In genomic region chr2:216081487-216082387, GRCh38 we compare ENCODE assay signal across 8 cellular contexts. TPM values are rescaled to one million over a fixed set of nuclear protein-coding genes. Genes with fewer than 3 reads are reported as not detected.
DNase-seq lines count a peak whose midpoint lies in the region; ATAC-seq and TF ChIP-seq lines count a peak whose summit lies in the region.

Gene PECR, minus strand, starts transcription at chr2:216081809. Its CDS starts 68 bp downstream, at chr2:216081741.
Gene TMEM169, plus strand, starts transcription at chr2:216081919. Its CDS starts 14,045 bp downstream, at chr2:216095964.

- in situ Hi-C loops in GM18951 (cut with MboI; ENCODE audit: low sequenced_read_pairs, unreplicated experiment) = no loop called here

- TF ChIP-seq CTCF in AG09309 (IDR thresholded peaks at IDR 0.05; ENCODE audit: control insufficient read depth, insufficient read depth, low read depth, low read length, missing control alignments) (no peak), colonic mucosa (IDR thresholded peaks at IDR 0.05) (no peak), left lung (IDR thresholded peaks at IDR 0.05) (no peak)

- no peaks in the 10 kb centered on the region for H3K9me3 ChIP-seq in colonic mucosa
- no peaks in the 10 kb centered on the region for H3K9me3 ChIP-seq in left lung

- H3K4me1 ChIP-seq in colonic mucosa (peaks cover 3% of the 10 kb centered on the region), left lung (peaks cover 0 to 46% of the 10 kb centered on the region in 2 donors)

- TF ChIP-seq POLR2A in GM18951 (IDR thresholded peaks at IDR 0.05; ENCODE audit: extremely low read depth, insufficient read depth, insufficient read length) = peak; percentile 87

- intact Hi-C loops in colonic mucosa (cut with DNase I) (loop anchor here (2.0 kb wide), 1 partner anchor 25 kb away; no protein-coding TSS in a partner anchor), left lung (cut with DNase I) (no loop called here)

- H3K27me3 ChIP-seq in colonic mucosa (no peaks in the 10 kb centered on the region), left lung (no peaks in the 10 kb centered on the region)

- H3K4me3 ChIP-seq in AG09309 (ENCODE audit: control insufficient read depth, low read depth, low read length) = peak within 1 kb of the TSS; percentile 90
- peak within 1 kb of the TSS; percentile 76 for H3K4me3 ChIP-seq in colonic mucosa
- H3K4me3 ChIP-seq in left lung = peak within 1 kb of the TSS; percentile 55 to 63

- DNase-seq in AG09309 (ENCODE audit: low read depth) (no peak), NCI-H446 (lab: John Stamatoyannopoulos, UW) (peak; percentile 6 to 80), colonic mucosa (peak; percentile 92), left lung (peak; percentile 89 to 98)
- peak; percentile 82 for DNase-seq in activated CD4-positive, alpha-beta T cell treated with anti-CD3 and anti-CD28 coated beads for 48 hours
- peak; percentile 56 for DNase-seq in stimulated activated CD4-positive, alpha-beta T cell treated with anti-CD3 and anti-CD28 coated beads, Interleukin-2, amount 100 ng/mL, for 4 hours (ENCODE audit: low read depth)

- peak; percentile 88 for ATAC-seq in HG03135 (IDR thresholded peaks at IDR 0.05; ENCODE audit: unreplicated experiment)
- peak; percentile 99 for ATAC-seq in left lung

- H3K27ac ChIP-seq in colonic mucosa = no peak within 1 kb of the TSS
- H3K27ac ChIP-seq in left lung = peak within 1 kb of the TSS in 1 of 2 donors; percentile 81

- no peaks in the 10 kb centered on the region for H3K36me3 ChIP-seq in colonic mucosa
- H3K36me3 ChIP-seq in left lung = no peaks in the 10 kb centered on the region

- peak within 1 kb of the TSS; percentile 80 to 85 for H3K9ac ChIP-seq in colonic mucosa (ENCODE audit: low read depth in 2 of 2, low read length in 2 of 2)

RNA-seq across cellular contexts. Expression of gene PECR, which starts in this region (rescaled TPM):
- total RNA-seq in colonic mucosa (10 to 100 TPM; 15.9 to 22.5 TPM), left lung (10 to 100 TPM; 13.4 to 17.3 TPM)

RNA-seq across cellular contexts. Expression of gene TMEM169, which starts in this region (rescaled TPM):
- total RNA-seq in colonic mucosa = under 1 TPM; 0.15 to 0.21 TPM
- total RNA-seq in left lung = 1 to 10 TPM; 1.5 to 1.8 TPM
